1 cellular context compared by ENCODE assay signal in the genomic region with DNA sequence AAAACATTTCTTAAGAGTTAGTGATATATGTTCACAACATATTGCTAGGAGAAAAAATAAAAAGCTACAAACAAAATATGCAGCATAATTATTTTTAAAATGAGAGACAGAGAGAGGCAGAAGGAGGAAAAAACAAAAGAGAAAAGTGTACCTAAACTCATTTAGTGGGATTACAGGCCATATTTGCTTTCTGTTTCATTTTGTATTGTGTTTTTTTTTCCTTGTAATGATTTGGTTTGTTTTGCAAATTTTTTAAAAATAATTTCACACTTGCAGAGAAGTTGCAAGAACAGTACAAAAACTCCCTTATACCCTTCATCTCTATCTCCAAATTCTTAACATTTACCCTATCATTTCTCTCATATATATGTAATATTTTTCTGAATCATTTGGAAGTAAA.
TF ChIP-seq lines count a peak whose summit lies in the region.

No MANE protein-coding gene starts in this region.

TF ChIP-seq in WTC11, 78 proteins besides CTCF, POLR2A, EP300 and RAD21 (continued from another document):
- TF ChIP-seq, protein P1, sequence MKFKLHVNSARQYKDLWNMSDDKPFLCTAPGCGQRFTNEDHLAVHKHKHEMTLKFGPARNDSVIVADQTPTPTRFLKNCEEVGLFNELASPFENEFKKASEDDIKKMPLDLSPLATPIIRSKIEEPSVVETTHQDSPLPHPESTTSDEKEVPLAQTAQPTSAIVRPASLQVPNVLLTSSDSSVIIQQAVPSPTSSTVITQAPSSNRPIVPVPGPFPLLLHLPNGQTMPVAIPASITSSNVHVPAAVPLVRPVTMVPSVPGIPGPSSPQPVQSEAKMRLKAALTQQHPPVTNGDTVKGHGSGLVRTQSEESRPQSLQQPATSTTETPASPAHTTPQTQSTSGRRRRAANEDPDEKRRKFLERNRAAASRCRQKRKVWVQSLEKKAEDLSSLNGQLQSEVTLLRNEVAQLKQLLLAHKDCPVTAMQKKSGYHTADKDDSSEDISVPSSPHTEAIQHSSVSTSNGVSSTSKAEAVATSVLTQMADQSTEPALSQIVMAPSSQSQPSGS (CRISPR knock-in tag; IDR thresholded peaks at IDR 0.05; ENCODE audit: borderline replicate concordance, low read depth): no peak
- TF ChIP-seq MYBL2 (CRISPR knock-in tag; IDR thresholded peaks at IDR 0.05): no peak
- TF ChIP-seq HMGA2 (CRISPR knock-in tag; IDR thresholded peaks at IDR 0.05): no peak
- TF ChIP-seq ZNF263 (CRISPR knock-in tag; IDR thresholded peaks at IDR 0.05; ENCODE audit: low read depth): no peak
- TF ChIP-seq FOXJ3 (CRISPR knock-in tag; IDR thresholded peaks at IDR 0.05; ENCODE audit: borderline replicate concordance): no peak
- TF ChIP-seq GABPB1 (CRISPR knock-in tag; IDR thresholded peaks at IDR 0.05): no peak
- TF ChIP-seq FOXK1 (CRISPR knock-in tag; IDR thresholded peaks at IDR 0.05): no peak
- TF ChIP-seq, protein P2, sequence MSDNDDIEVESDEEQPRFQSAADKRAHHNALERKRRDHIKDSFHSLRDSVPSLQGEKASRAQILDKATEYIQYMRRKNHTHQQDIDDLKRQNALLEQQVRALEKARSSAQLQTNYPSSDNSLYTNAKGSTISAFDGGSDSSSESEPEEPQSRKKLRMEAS (CRISPR knock-in tag; IDR thresholded peaks at IDR 0.05): no peak
- TF ChIP-seq, protein P3, sequence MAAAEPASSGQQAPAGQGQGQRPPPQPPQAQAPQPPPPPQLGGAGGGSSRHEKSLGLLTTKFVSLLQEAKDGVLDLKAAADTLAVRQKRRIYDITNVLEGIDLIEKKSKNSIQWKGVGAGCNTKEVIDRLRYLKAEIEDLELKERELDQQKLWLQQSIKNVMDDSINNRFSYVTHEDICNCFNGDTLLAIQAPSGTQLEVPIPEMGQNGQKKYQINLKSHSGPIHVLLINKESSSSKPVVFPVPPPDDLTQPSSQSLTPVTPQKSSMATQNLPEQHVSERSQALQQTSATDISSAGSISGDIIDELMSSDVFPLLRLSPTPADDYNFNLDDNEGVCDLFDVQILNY (CRISPR knock-in tag; IDR thresholded peaks at IDR 0.05): no peak
- no peak for TF ChIP-seq NFATC4 (CRISPR knock-in tag; IDR thresholded peaks at IDR 0.05)
